ENCODE assay signal across 14 cellular contexts in the genomic region with DNA sequence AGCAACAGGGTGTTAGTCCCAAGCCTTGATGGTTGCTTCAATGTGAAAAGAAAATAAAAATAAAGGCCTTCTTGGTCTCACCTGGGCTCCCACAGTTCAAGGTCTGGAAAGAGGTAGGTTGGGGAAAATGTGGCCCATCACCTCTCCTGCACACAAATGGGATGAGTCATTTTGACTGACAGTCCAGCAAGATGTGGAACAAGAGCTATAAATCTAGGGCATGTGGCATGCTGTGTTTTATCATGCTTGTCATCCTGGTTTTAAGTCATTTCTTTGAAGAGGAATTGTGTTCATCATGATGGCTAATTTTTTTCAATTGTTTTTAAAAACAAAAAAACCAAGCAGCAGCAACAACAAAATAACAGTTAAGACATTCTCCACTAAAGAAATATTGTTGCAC.
DNase-seq lines count a peak whose midpoint lies in the region; ATAC-seq and TF ChIP-seq lines count a peak whose summit lies in the region.
"Had no signal": no experiment of that assay in that cellular context is flagged by ENCODE, and none has a peak within 500 bp of the region (broad histone marks: within the 10 kb centered on the region; RNA-seq: fewer than 3 reads in every experiment).

No MANE protein-coding gene starts in this region.

- no peaks in the 10 kb centered on the region for H3K36me3 Mint-ChIP-seq in natural killer cell
- H3K36me3 Mint-ChIP-seq: CD14-positive monocyte; CD8-positive, alpha-beta T cell had no signal

- H3K4me1 Mint-ChIP-seq in natural killer cell = no peaks in the 10 kb centered on the region
- H3K4me1 Mint-ChIP-seq: CD14-positive monocyte, IgD-negative memory B cell had no signal

- H3K27me3 ChIP-seq in foreskin keratinocyte = no peaks in the 10 kb centered on the region

- no peaks in the 10 kb centered on the region for H3K9me3 Mint-ChIP-seq in natural killer cell
- H3K9me3 Mint-ChIP-seq: CD8-positive, alpha-beta T cell had no signal

- no peak overlapping the region for H3K27ac Mint-ChIP-seq in natural killer cell
- H3K27ac Mint-ChIP-seq: CD14-positive monocyte; CD8-positive, alpha-beta T cell; IgD-negative memory B cell had no signal

- H3K4me3 Mint-ChIP-seq in natural killer cell = no peak overlapping the region
- H3K4me3 Mint-ChIP-seq: CD14-positive monocyte; CD8-positive, alpha-beta T cell; IgD-negative memory B cell had no signal

- DNase-seq in DMS53 (lab: John Stamatoyannopoulos, UW) (peak; percentile 23), DMS53 treated with DMSO at 0.1 percent for 48 hours (lab: John Stamatoyannopoulos, UW; ENCODE audit: unreplicated experiment) (no peak), SW480 (ENCODE audit: low spot score) (peak; percentile 65), foreskin keratinocyte (no peak), natural killer cell (no peak), ecto neural progenitor cell (ENCODE audit: low spot score) (no peak)
- DNase-seq: CD8-positive, alpha-beta T cell; COR-L47; DMS153; GM23248 had no signal

- peaks cover 7% of the 10 kb centered on the region for H3K4me1 ChIP-seq in foreskin keratinocyte

- ATAC-seq in foreskin keratinocyte = peak; percentile 34
- ATAC-seq in natural killer cell = no peak
- ATAC-seq in HG03378 (IDR thresholded peaks at IDR 0.05; ENCODE audit: unreplicated experiment) = no peak
- ATAC-seq: CD8-positive, alpha-beta T cell had no signal

- intact Hi-C loops in natural killer cell (cut with micrococcal nuclease) = no loop called here

- H3K27ac ChIP-seq in foreskin keratinocyte = no peak overlapping the region
- H3K27ac ChIP-seq: 22Rv1, GM23248 had no signal

- H3K27me3 Mint-ChIP-seq in natural killer cell (ENCODE audit: low read depth in 2 of 2) = no peaks in the 10 kb centered on the region
- H3K27me3 Mint-ChIP-seq: IgD-negative memory B cell had no signal

- TF ChIP-seq CTCF in foreskin keratinocyte (conservative IDR thresholded peaks at IDR 0.05) (no peak), natural killer cell (IDR thresholded peaks at IDR 0.05) (no peak)

Comparison
In these comparisons a context has a peak if more than half of its experiments do, and no peak if none do; other contexts are left out.
1. DNase-seq: peak in DMS53 (single experiment) and SW480 (single experiment); none in DMS53 treated with DMSO at 0.1 percent for 48 hours (single experiment), foreskin keratinocyte (0 of 2), natural killer cell (single experiment) and ecto neural progenitor cell (single experiment).